ENCODE assay signal across 29 cellular contexts in the genomic region with DNA sequence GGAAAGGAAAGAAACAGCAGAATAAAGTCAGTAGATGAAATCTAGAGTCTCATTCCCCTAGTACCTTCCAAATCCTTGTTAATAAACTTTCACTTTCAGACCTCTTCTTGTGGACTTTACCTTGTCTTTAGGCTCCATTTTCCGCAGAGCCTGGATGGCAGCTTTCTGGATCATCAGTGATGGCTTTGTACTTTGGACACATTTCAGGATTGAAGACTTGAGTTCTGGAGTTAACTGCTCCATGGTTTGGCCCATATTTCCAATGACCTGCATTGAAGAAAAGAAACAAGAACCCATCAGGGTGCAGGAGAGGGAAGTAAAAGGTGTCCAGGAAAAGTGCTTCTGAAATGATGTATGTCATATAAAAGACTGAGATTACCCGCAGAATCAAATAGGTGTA. TPM values are rescaled to one million over a fixed set of nuclear protein-coding genes. Genes with fewer than 3 reads are reported as not detected.
"Had no signal": no experiment of that assay in that cellular context is flagged by ENCODE, and none has a peak within 500 bp of the region (broad histone marks: within the 10 kb centered on the region; RNA-seq: fewer than 3 reads in every experiment).

No MANE protein-coding gene starts in this region.

- H3K27me3 ChIP-seq: colonic mucosa, esophagus muscularis mucosa, esophagus squamous epithelium, foreskin keratinocyte, gastrocnemius medialis, gastroesophageal sphincter, heart left ventricle had no signal

- H3K27ac ChIP-seq: colonic mucosa, dorsolateral prefrontal cortex, epithelial cell of prostate, esophagus muscularis mucosa, esophagus squamous epithelium, foreskin keratinocyte, gastrocnemius medialis, gastroesophageal sphincter, heart left ventricle, heart right ventricle had no signal

- ATAC-seq: effector memory CD8-positive, alpha-beta T cell; esophagus mucosa; foreskin keratinocyte; gastrocnemius medialis; gastroesophageal sphincter; heart left ventricle; heart right ventricle had no signal

- H3K4me1 ChIP-seq: colonic mucosa, esophagus squamous epithelium, foreskin keratinocyte, gastrocnemius medialis, heart left ventricle, heart right ventricle had no signal

- H3K9me3 ChIP-seq: colonic mucosa, esophagus muscularis mucosa, esophagus squamous epithelium, gastrocnemius medialis, gastroesophageal sphincter, heart left ventricle, heart right ventricle had no signal

- H3K36me3 ChIP-seq: colonic mucosa, esophagus squamous epithelium, gastrocnemius medialis, gastroesophageal sphincter, heart right ventricle had no signal

- DNase-seq: colonic mucosa; cortex of kidney; dermis blood vessel endothelial cell; dorsolateral prefrontal cortex; effector CD4-positive, alpha-beta T cell; effector CD8-positive, alpha-beta T cell; effector memory CD4-positive, alpha-beta T cell; effector memory CD8-positive, alpha-beta T cell; endodermal cell; erythroblast; esophagus squamous epithelium; foreskin fibroblast; foreskin keratinocyte; foreskin melanocyte; gastrocnemius medialis; glutamatergic neuron; head of caudate nucleus; heart left ventricle; heart right ventricle had no signal

- FAIRE-seq: colon, endometrium, endothelial cell of umbilical vein, frontal cortex had no signal

- H3K4me3 ChIP-seq: colonic mucosa, dorsolateral prefrontal cortex, esophagus muscularis mucosa, esophagus squamous epithelium, gastrocnemius medialis, gastroesophageal sphincter, heart left ventricle, heart right ventricle had no signal

RNA-seq across cellular contexts. Expression of a gene that starts 14.4 kb away (rescaled TPM):
- total RNA-seq: epithelial cell of proximal tubule, foreskin keratinocyte had no signal
- polyA plus RNA-seq: fibroblast of lung, foreskin keratinocyte had no signal
